Comparison of ENCODE assay signal across 28 cellular contexts in genomic region chr4:40480291-40480690, GRCh38.
"Had no signal": no experiment of that assay in that cellular context is flagged by ENCODE, and none has a peak within 500 bp of the region (broad histone marks: within the 10 kb centered on the region; RNA-seq: fewer than 3 reads in every experiment).

No MANE protein-coding gene starts in this region.

- H3K27ac Mint-ChIP-seq: activated CD4-positive, alpha-beta memory T cell treated with anti-CD3 and anti-CD28 coated beads, Interleukin-2, amount 10 ng/mL, durations not matched to agents 7 days and 5 days; activated CD4-positive, alpha-beta T cell treated with anti-CD3 and anti-CD28 coated beads, Interleukin-2, amount 10 ng/mL, durations not matched to agents 24 days and 14 days; activated naive CD4-positive, alpha-beta T cell treated with anti-CD3 and anti-CD28 coated beads, Interleukin-2, amount 50 U/mL, for 24 hours; activated T-cell treated with anti-CD3 and anti-CD28 coated beads, Interleukin-2, amount 50 U/mL, for 24 hours; activated T-helper 17 cell treated with anti-CD3 and anti-CD28 coated beads, Interleukin-2, amount 50 U/mL, for 72 hours; stimulated activated effector memory CD8-positive, alpha-beta T cell treated with anti-CD3 and anti-CD28 coated beads, Interleukin-12 subunit alpha, Interleukin-12 subunit beta, amount 100 ng/mL, for 72 hours; stimulated activated naive CD8-positive, alpha-beta T cell treated with anti-CD3 and anti-CD28 coated beads, Interleukin-15, Interleukin-2, amounts not matched to agents 100 ng/mL and 50 ng/mL, for 24 hours; T-helper 2 cell treated with Interferon-gamma antibody and Interleukin-4, amounts not matched to agents 5 μg/mL and 100 μg/mL, for 36 hours had no signal

- H3K27me3 ChIP-seq: breast epithelium, foreskin keratinocyte, pancreas, sigmoid colon had no signal

- ATAC-seq: activated T-helper 17 cell treated with anti-CD3 and anti-CD28 coated beads, Interleukin-2, amount 50 U/mL, for 72 hours; foreskin keratinocyte; heart right ventricle; pancreas; stimulated activated effector memory CD8-positive, alpha-beta T cell treated with anti-CD3 and anti-CD28 coated beads, Interleukin-12 subunit alpha, Interleukin-12 subunit beta, amount 100 ng/mL, for 72 hours had no signal

- H3K27me3 Mint-ChIP-seq: activated naive CD4-positive, alpha-beta T cell treated with anti-CD3 and anti-CD28 coated beads, Interleukin-2, amount 50 U/mL, for 24 hours had no signal

- H3K4me3 Mint-ChIP-seq: activated CD4-positive, alpha-beta memory T cell treated with anti-CD3 and anti-CD28 coated beads, Interleukin-2, amount 10 ng/mL, durations not matched to agents 7 days and 5 days; activated CD4-positive, alpha-beta T cell treated with anti-CD3 and anti-CD28 coated beads, Interleukin-2, amount 10 ng/mL, durations not matched to agents 24 days and 14 days; activated naive CD4-positive, alpha-beta T cell treated with anti-CD3 and anti-CD28 coated beads, Interleukin-2, amount 50 U/mL, for 24 hours; activated T-cell treated with anti-CD3 and anti-CD28 coated beads, Interleukin-2, amount 50 U/mL, for 24 hours; activated T-helper 17 cell treated with anti-CD3 and anti-CD28 coated beads, Interleukin-2, amount 50 U/mL, for 72 hours; naive B cell; neural crest cell; stimulated activated effector memory CD8-positive, alpha-beta T cell treated with anti-CD3 and anti-CD28 coated beads, Interleukin-12 subunit alpha, Interleukin-12 subunit beta, amount 100 ng/mL, for 72 hours; stimulated activated naive CD8-positive, alpha-beta T cell treated with anti-CD3 and anti-CD28 coated beads, Interleukin-15, Interleukin-2, amounts not matched to agents 100 ng/mL and 50 ng/mL, for 24 hours; T-helper 2 cell treated with Interferon-gamma antibody and Interleukin-4, amounts not matched to agents 5 μg/mL and 100 μg/mL, for 36 hours had no signal

- H3K9me3 ChIP-seq: breast epithelium, esophagus muscularis mucosa, heart right ventricle, left ventricle myocardium inferior, pancreas, prostate gland, sigmoid colon, tibial artery had no signal

- DNase-seq: activated CD4-positive, alpha-beta memory T cell treated with anti-CD3 and anti-CD28 coated beads, Interleukin-2, amount 10 ng/mL, durations not matched to agents 7 days and 5 days; activated CD4-positive, alpha-beta T cell treated with anti-CD3 and anti-CD28 coated beads, Interleukin-2, amount 10 ng/mL, durations not matched to agents 24 days and 14 days; activated CD4-positive, CD25-positive, alpha-beta regulatory T cell treated with anti-CD3 and anti-CD28 coated beads, Interleukin-2, amount 50 U/mL, for 72 hours; activated CD8-positive, alpha-beta memory T cell treated with anti-CD3 and anti-CD28 coated beads, Interleukin-2, amount 50 U/mL, for 48 hours; activated T-cell treated with anti-CD3 and anti-CD28 coated beads, Interleukin-2, amount 50 U/mL, for 24 hours; central memory CD4-positive, alpha-beta T cell; foreskin keratinocyte; heart right ventricle; left ventricle myocardium inferior; naive B cell; nucleus accumbens; pancreas; retina; sigmoid colon; small intestine; stimulated activated CD4-positive, alpha-beta T cell treated with anti-CD3 and anti-CD28 coated beads, Interleukin-4, amount 100 ng/mL, for 24 hours; T-helper 1 cell; tibial artery had no signal

- H3K4me3 ChIP-seq: breast epithelium, esophagus muscularis mucosa, heart right ventricle, left ventricle myocardium inferior, lung, pancreas, prostate gland, sigmoid colon, tibial artery had no signal

- H3K27ac ChIP-seq: esophagus muscularis mucosa, foreskin keratinocyte, heart right ventricle, left ventricle myocardium inferior, pancreas, prostate gland, sigmoid colon, tibial artery had no signal

- H3K36me3 Mint-ChIP-seq: activated naive CD4-positive, alpha-beta T cell treated with anti-CD3 and anti-CD28 coated beads, Interleukin-2, amount 50 U/mL, for 24 hours; naive B cell; stimulated activated effector memory CD8-positive, alpha-beta T cell treated with anti-CD3 and anti-CD28 coated beads, Interleukin-12 subunit alpha, Interleukin-12 subunit beta, amount 100 ng/mL, for 72 hours had no signal

- H3K36me3 ChIP-seq: breast epithelium, esophagus muscularis mucosa, heart right ventricle, left ventricle myocardium inferior, pancreas, prostate gland, sigmoid colon, tibial artery had no signal

- H3K9me3 Mint-ChIP-seq: activated CD4-positive, alpha-beta memory T cell treated with anti-CD3 and anti-CD28 coated beads, Interleukin-2, amount 10 ng/mL, durations not matched to agents 7 days and 5 days; activated CD4-positive, alpha-beta T cell treated with anti-CD3 and anti-CD28 coated beads, Interleukin-2, amount 10 ng/mL, durations not matched to agents 24 days and 14 days; activated naive CD4-positive, alpha-beta T cell treated with anti-CD3 and anti-CD28 coated beads, Interleukin-2, amount 50 U/mL, for 24 hours; activated T-cell treated with anti-CD3 and anti-CD28 coated beads, Interleukin-2, amount 50 U/mL, for 24 hours; activated T-helper 17 cell treated with anti-CD3 and anti-CD28 coated beads, Interleukin-2, amount 50 U/mL, for 72 hours; naive B cell; neural crest cell; stimulated activated effector memory CD8-positive, alpha-beta T cell treated with anti-CD3 and anti-CD28 coated beads, Interleukin-12 subunit alpha, Interleukin-12 subunit beta, amount 100 ng/mL, for 72 hours; stimulated activated naive CD8-positive, alpha-beta T cell treated with anti-CD3 and anti-CD28 coated beads, Interleukin-15, Interleukin-2, amounts not matched to agents 100 ng/mL and 50 ng/mL, for 24 hours; T-helper 2 cell treated with Interferon-gamma antibody and Interleukin-4, amounts not matched to agents 5 μg/mL and 100 μg/mL, for 36 hours had no signal

- H3K4me1 ChIP-seq: breast epithelium, esophagus muscularis mucosa, heart right ventricle, left ventricle myocardium inferior, prostate gland, sigmoid colon, tibial artery had no signal

- H3K4me1 Mint-ChIP-seq: activated CD4-positive, alpha-beta memory T cell treated with anti-CD3 and anti-CD28 coated beads, Interleukin-2, amount 10 ng/mL, durations not matched to agents 7 days and 5 days; activated T-helper 17 cell treated with anti-CD3 and anti-CD28 coated beads, Interleukin-2, amount 50 U/mL, for 72 hours; naive B cell; stimulated activated effector memory CD8-positive, alpha-beta T cell treated with anti-CD3 and anti-CD28 coated beads, Interleukin-12 subunit alpha, Interleukin-12 subunit beta, amount 100 ng/mL, for 72 hours had no signal
